ENCODE assay signal across 8 cellular contexts in the genomic region with DNA sequence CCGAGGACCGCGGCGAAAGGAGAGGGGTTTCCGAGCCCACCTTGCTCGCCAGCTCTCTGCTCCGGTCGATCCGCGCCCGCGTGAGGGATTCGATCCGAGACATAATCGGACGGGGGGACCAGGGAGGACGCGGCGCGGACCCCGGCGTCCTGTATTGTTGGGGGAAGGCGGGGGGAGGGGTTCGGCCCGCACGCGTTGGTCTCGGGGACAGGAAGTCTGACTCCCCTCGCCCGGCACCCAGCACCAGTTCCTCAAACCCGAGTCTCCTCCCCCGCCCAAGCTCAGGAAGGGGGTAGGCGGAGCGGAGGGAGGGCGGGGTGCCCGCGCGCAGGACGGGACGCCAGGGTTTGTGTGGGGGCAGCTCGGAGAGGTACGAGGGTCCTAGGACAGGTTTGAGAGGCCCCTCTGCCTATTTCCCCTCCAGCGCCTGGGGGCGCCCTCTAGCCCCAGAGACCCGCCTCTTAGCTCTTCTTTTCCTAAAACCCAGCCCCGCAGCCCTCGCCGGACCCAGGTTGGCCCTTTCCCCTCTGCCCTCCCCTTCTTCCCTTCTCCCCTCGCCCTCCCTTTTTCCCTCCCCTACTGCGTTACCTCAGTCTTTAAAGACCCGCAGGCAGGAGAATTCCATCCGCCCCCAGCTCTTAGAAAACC. TPM values are rescaled to one million over a fixed set of nuclear protein-coding genes. Genes with fewer than 3 reads are reported as not detected.
DNase-seq lines count a peak whose midpoint lies in the region; ATAC-seq and TF ChIP-seq lines count a peak whose summit lies in the region.

Gene ARHGEF2, minus strand, starts transcription at position 223 of the 648 bp plus-strand sequence. Its CDS starts 120 bp downstream, at position 103.

- H3K9me3 ChIP-seq in right lobe of liver, result no peaks in the 10 kb centered on the region

- POLR2A ChIA-PET in activated CD4-positive, alpha-beta T cell treated with anti-CD3 and anti-CD28 coated beads, Interleukin-2, amount 10 ng/mL, durations not matched to agents 7 days and 5 days (lab: Charles Lee), result interaction anchor here (1.6 kb wide), 1 partner anchor 32 kb away, joined by 4 read pairs; no protein-coding TSS in a partner anchor

- 9% methylated on average over 12 of the region's 52 CpGs for WGBS in right lobe of liver (ENCODE audit: insufficient coverage, low coverage, low lambda C conversion rate, missing lambda C conversion rate)

- H3K27me3 Mint-ChIP-seq in activated CD4-positive, alpha-beta T cell treated with anti-CD3 and anti-CD28 coated beads, Interleukin-2, amount 10 ng/mL, durations not matched to agents 7 days and 5 days, result no peaks in the 10 kb centered on the region
- no peaks in the 10 kb centered on the region for H3K27me3 Mint-ChIP-seq in dendritic cell treated with granulocyte-macrophage colony-stimulating factor and Interleukin-4, amounts not matched to agents 40 ng/mL and 50 ng/mL, for 4 days

- peak within 1 kb of the TSS; percentile 57 to 63 (median 59) for H3K4me3 ChIP-seq in right lobe of liver

- peak within 1 kb of the TSS; percentile 73 to 89 (median 77) for H3K27ac ChIP-seq in right lobe of liver

- peaks cover 41% of the 10 kb centered on the region for H3K36me3 Mint-ChIP-seq in activated CD4-positive, alpha-beta T cell treated with anti-CD3 and anti-CD28 coated beads, Interleukin-2, amount 10 ng/mL, durations not matched to agents 7 days and 5 days (ENCODE audit: low read depth)
- H3K36me3 Mint-ChIP-seq in dendritic cell treated with granulocyte-macrophage colony-stimulating factor and Interleukin-4, amounts not matched to agents 40 ng/mL and 50 ng/mL, for 4 days (ENCODE audit: low read depth), result peaks cover 75% of the 10 kb centered on the region

- TF ChIP-seq CTCF in right lobe of liver (IDR thresholded peaks at IDR 0.05), result peak in 3 of 4 donors; percentile 9 to 14 (median 12)

- H3K27ac Mint-ChIP-seq in activated CD4-positive, alpha-beta T cell treated with anti-CD3 and anti-CD28 coated beads, Interleukin-2, amount 10 ng/mL, durations not matched to agents 7 days and 5 days, result peak within 1 kb of the TSS; percentile 87
- H3K27ac Mint-ChIP-seq in dendritic cell treated with granulocyte-macrophage colony-stimulating factor and Interleukin-4, amounts not matched to agents 40 ng/mL and 50 ng/mL, for 4 days, result peak within 1 kb of the TSS; percentile 93

- peaks cover 0 to 6% (median 0%) of the 10 kb centered on the region in 4 donors for H3K4me1 ChIP-seq in right lobe of liver

- DNase-seq in NCI-H446 treated with DMSO at 0.1 percent for 48 hours (lab: John Stamatoyannopoulos, UW) (peak; percentile 61), right lobe of liver (peak; percentile 78 to 88 (median 88)), dedifferentiated amniotic fluid mesenchymal stem cell (ENCODE audit: extremely low spot score) (no peak)
- DNase-seq in activated CD4-positive, alpha-beta T cell treated with anti-CD3 and anti-CD28 coated beads, Interleukin-2, amount 10 ng/mL, durations not matched to agents 7 days and 5 days, result peak; percentile 84
- peak; percentile 81 for DNase-seq in stimulated activated CD4-positive, alpha-beta T cell treated with anti-CD3 and anti-CD28 coated beads, Interleukin-4, amount 100 ng/mL, for 24 hours

- H3K27me3 ChIP-seq in right lobe of liver, result no peaks in the 10 kb centered on the region

- H3K36me3 ChIP-seq in right lobe of liver, result no peaks in the 10 kb centered on the region

- peak; percentile 59 for TF ChIP-seq POLR2A in GM10847 (IDR thresholded peaks at IDR 0.05; ENCODE audit: extremely low read depth, insufficient read length)
- peak; percentile 56 for TF ChIP-seq POLR2A in right lobe of liver (IDR thresholded peaks at IDR 0.05)

- CTCF ChIA-PET in activated CD4-positive, alpha-beta T cell treated with anti-CD3 and anti-CD28 coated beads, Interleukin-2, amount 10 ng/mL, durations not matched to agents 7 days and 5 days (lab: Charles Lee), result interaction anchor here (0.6 to 5.0 kb wide), 13 partner anchors 11 to 728 kb away, joined by 3 to 38 read pairs (median 4); partner anchors contain the start of gene KHDC4

- H3K4me3 Mint-ChIP-seq in activated CD4-positive, alpha-beta T cell treated with anti-CD3 and anti-CD28 coated beads, Interleukin-2, amount 10 ng/mL, durations not matched to agents 7 days and 5 days, result peak within 1 kb of the TSS; percentile 99
- H3K4me3 Mint-ChIP-seq in dendritic cell treated with granulocyte-macrophage colony-stimulating factor and Interleukin-4, amounts not matched to agents 40 ng/mL and 50 ng/mL, for 4 days, result peak within 1 kb of the TSS; percentile 86

- no peaks in the 10 kb centered on the region for H3K9me3 Mint-ChIP-seq in activated CD4-positive, alpha-beta T cell treated with anti-CD3 and anti-CD28 coated beads, Interleukin-2, amount 10 ng/mL, durations not matched to agents 7 days and 5 days
- no peaks in the 10 kb centered on the region for H3K9me3 Mint-ChIP-seq in dendritic cell treated with granulocyte-macrophage colony-stimulating factor and Interleukin-4, amounts not matched to agents 40 ng/mL and 50 ng/mL, for 4 days

- peak; percentile 64 for ATAC-seq in HG02885 (IDR thresholded peaks at IDR 0.05; ENCODE audit: poor library complexity, unreplicated experiment)
- ATAC-seq in right lobe of liver, result peak; percentile 76 to 78 (median 78)

- intact Hi-C loops in dendritic cell treated with granulocyte-macrophage colony-stimulating factor and Interleukin-4, amounts not matched to agents 40 ng/mL and 50 ng/mL, for 4 days (cut with micrococcal nuclease), result loop anchor here (1.0 to 5.0 kb wide), 3 partner anchors 8 to 104 kb away; partner anchors contain the start of genes MEX3A and RXFP4
- intact Hi-C loops in right lobe of liver (cut with DNase I), result no loop called here

- H3K4me1 Mint-ChIP-seq in activated CD4-positive, alpha-beta T cell treated with anti-CD3 and anti-CD28 coated beads, Interleukin-2, amount 10 ng/mL, durations not matched to agents 7 days and 5 days, result peaks cover 70% of the 10 kb centered on the region
- H3K4me1 Mint-ChIP-seq in dendritic cell treated with granulocyte-macrophage colony-stimulating factor and Interleukin-4, amounts not matched to agents 40 ng/mL and 50 ng/mL, for 4 days (ENCODE audit: low read depth), result peaks cover 87% of the 10 kb centered on the region

RNA-seq across cellular contexts. Expression of gene ARHGEF2, which starts in this region (rescaled TPM):
- 100 to 1,000 TPM; 157 to 191 TPM for total RNA-seq in activated CD4-positive, alpha-beta T cell treated with anti-CD3 and anti-CD28 coated beads, Interleukin-2, amount 10 ng/mL, durations not matched to agents 7 days and 5 days
- total RNA-seq in right lobe of liver, result 10 to 100 TPM in 4 of 6 experiments, 1 to 10 TPM in 2; 7.9 to 23.8 (median 13.1) TPM

Comparison
In these comparisons a context has a peak if more than half of its experiments do, and no peak if none do; other contexts are left out.
1. RNA of gene ARHGEF2 (total RNA-seq): 157 to 191 TPM in activated CD4-positive, alpha-beta T cell treated with anti-CD3 and anti-CD28 coated beads, Interleukin-2, amount 10 ng/mL, durations not matched to agents 7 days and 5 days; 7.9 to 23.8 TPM in right lobe of liver; every median in the first group is over 4 times any median in the second.